Comparison of ENCODE assay signal across 22 cellular contexts in the genomic region with DNA sequence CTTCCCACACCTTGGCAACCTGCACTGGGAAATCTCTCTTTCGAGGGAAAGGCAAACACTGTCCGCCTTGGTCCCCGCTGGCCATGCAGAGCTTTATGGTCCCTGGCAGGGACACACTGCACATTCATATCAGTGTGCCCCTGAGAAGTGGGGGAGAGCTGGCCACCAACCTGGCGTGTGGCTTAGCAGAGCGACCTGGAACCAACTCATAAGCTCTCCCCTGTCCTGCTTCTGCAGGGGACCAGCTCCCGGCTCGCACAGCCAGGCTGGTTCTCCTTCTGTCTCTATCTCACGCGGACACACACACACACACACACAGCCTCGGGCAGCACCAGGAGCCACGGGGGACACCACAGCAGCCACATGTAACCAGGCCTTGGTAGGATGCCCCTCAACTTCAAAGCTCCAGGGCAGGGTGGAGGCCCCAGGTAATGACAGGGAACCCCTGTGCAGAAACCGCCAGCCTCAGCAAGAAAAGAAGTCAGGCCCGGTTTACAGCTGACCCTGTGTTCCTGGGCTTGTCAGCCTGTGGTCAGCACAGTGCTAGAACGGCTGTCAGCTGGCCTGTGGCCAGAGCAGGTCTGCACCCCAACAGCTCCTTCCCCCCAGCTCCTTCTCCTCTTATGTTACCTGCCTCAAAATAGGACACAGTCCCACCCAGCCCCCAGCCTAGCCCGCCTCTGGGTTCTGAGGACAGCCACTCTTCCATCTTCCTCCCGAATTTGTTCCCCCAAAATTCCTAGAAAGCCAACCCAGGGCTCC.
DNase-seq lines count a peak whose midpoint lies in the region; TF ChIP-seq lines count a peak whose summit lies in the region.
"Had no signal": no experiment of that assay in that cellular context is flagged by ENCODE, and none has a peak within 500 bp of the region (broad histone marks: within the 10 kb centered on the region; RNA-seq: fewer than 3 reads in every experiment).

No MANE protein-coding gene starts in this region.

- 86% methylated on average over 16 of the region's 16 CpGs for WGBS in mesenchymal stem cell

- no peak overlapping the region for H2BK5ac ChIP-seq in mesenchymal stem cell (ENCODE audit: low read depth, low read length, poor library complexity, severe bottlenecking)

- H4K8ac ChIP-seq in mesenchymal stem cell (ENCODE audit: low read length) = peak overlapping the region; percentile 61

- intact Hi-C loops in tibial artery (cut with DNase I; ENCODE audit: low total_unique reads) = no loop called here

- H2BK120ac ChIP-seq in mesenchymal stem cell (ENCODE audit: low read depth, low read length) = no peak overlapping the region

- peaks cover 9% of the 10 kb centered on the region for H3K4me1 ChIP-seq in mesenchymal stem cell (ENCODE audit: control insufficient read depth, insufficient read depth, low read depth, low read length)
- peaks cover 0 to 12% (median 6%) of the 10 kb centered on the region in 4 donors for H3K4me1 ChIP-seq in tibial artery
- H3K4me1 ChIP-seq: HAP-1, SJCRH30 had no signal

- in situ Hi-C loops in GM13976 (cut with MboI; ENCODE audit: low sequenced_read_pairs, unreplicated experiment) = no loop called here

- no peak overlapping the region for H3K14ac ChIP-seq in mesenchymal stem cell (ENCODE audit: low read length in 2 of 2)

- H3K23ac ChIP-seq in mesenchymal stem cell (ENCODE audit: low read length in 2 of 2) = no peak overlapping the region

- peak overlapping the region; percentile 75 for H4K91ac ChIP-seq in mesenchymal stem cell (ENCODE audit: low read length)

- peak; percentile 17 for DNase-seq in activated CD4-positive, CD25-positive, alpha-beta regulatory T cell treated with anti-CD3 and anti-CD28 coated beads, Interleukin-2, amount 50 U/mL, for 72 hours
- DNase-seq in activated CD4-positive, CD25-positive, alpha-beta regulatory T cell (lab: John Stamatoyannopoulos, UW) = no peak
- DNase-seq in cerebellum (ENCODE audit: low spot score) = peak; percentile 38
- no peak for DNase-seq in mesenchymal stem cell
- peak; percentile 10 to 62 for DNase-seq in tibial artery
- no peak for DNase-seq in Ammon's horn (ENCODE audit: low spot score)
- no peak for DNase-seq in SHP77 treated with DMSO at 0.1 percent for 48 hours (lab: John Stamatoyannopoulos, UW)
- DNase-seq in GM13976 (ENCODE audit: low spot score) = no peak
- DNase-seq: ACHN; Calu3; CD8-positive, alpha-beta memory T cell; GDM1; MG63; NCI-H1417 treated with DMSO at 0.1 percent for 48 hours; NCI-H187 treated with DMSO at 0.1 percent for 48 hours; NCI-H2107; NCI-H748 treated with DMSO at 0.1 percent for 48 hours; SJCRH30 had no signal

- no peaks in the 10 kb centered on the region for H3K9me3 ChIP-seq in mesenchymal stem cell (ENCODE audit: control insufficient read depth, low read length)
- H3K9me3 ChIP-seq in tibial artery = no peaks in the 10 kb centered on the region
- H3K9me3 ChIP-seq: HAP-1, MG63, SJCRH30 had no signal

- H3K36me3 ChIP-seq in mesenchymal stem cell (ENCODE audit: control insufficient read depth in 1 of 2, insufficient read depth in 2 of 2, low read depth in 1 of 2, low read length in 2 of 2) = no peaks in the 10 kb centered on the region
- no peaks in the 10 kb centered on the region for H3K36me3 ChIP-seq in tibial artery
- H3K36me3 ChIP-seq: HAP-1, MG63, SJCRH30 had no signal

- H2AFZ ChIP-seq in mesenchymal stem cell (ENCODE audit: low read depth, low read length) = no peak overlapping the region

- TF ChIP-seq CTCF in tibial artery (IDR thresholded peaks at IDR 0.05) = no peak
- TF ChIP-seq CTCF in GM13976 (IDR thresholded peaks at IDR 0.05; ENCODE audit: borderline replicate concordance, control extremely low read depth, extremely low read depth, insufficient read depth, missing control alignments) = no peak

- no peak overlapping the region for H2AK5ac ChIP-seq in mesenchymal stem cell (ENCODE audit: low read length, severe bottlenecking)

- H3K27ac ChIP-seq in mesenchymal stem cell (ENCODE audit: low read length, poor library complexity, severe bottlenecking) (no peak overlapping the region), tibial artery (no peak overlapping the region)
- H3K27ac ChIP-seq: 22Rv1, C4-2B, SJCRH30 had no signal

- H3K9ac ChIP-seq in mesenchymal stem cell (ENCODE audit: low read length) = no peak overlapping the region

- no peaks in the 10 kb centered on the region for H3K79me1 ChIP-seq in mesenchymal stem cell (replicated peaks; ENCODE audit: low read length, poor library complexity, severe bottlenecking)

- peaks cover 0 to 5% of the 10 kb centered on the region in 2 experiments for H3K27me3 ChIP-seq in mesenchymal stem cell (ENCODE audit: control insufficient read depth in 1 of 2, insufficient read depth in 1 of 2, low read length in 2 of 2)
- no peaks in the 10 kb centered on the region for H3K27me3 ChIP-seq in tibial artery
- H3K27me3 ChIP-seq: MG63, SJCRH30 had no signal

- H3K4me3 ChIP-seq in mesenchymal stem cell (ENCODE audit: insufficient read depth in 1 of 2, low read depth in 1 of 2, low read length in 2 of 2) = peak overlapping the region in 1 of 2 experiments; percentile 22
- H3K4me3 ChIP-seq in tibial artery = no peak overlapping the region
- H3K4me3 ChIP-seq: HAP-1, K562, MG63, SJCRH30 had no signal

- peak overlapping the region in 1 of 2 experiments; percentile 40 for H3K4ac ChIP-seq in mesenchymal stem cell (ENCODE audit: low read depth in 1 of 2, low read length in 2 of 2)

- H3K4me2 ChIP-seq in mesenchymal stem cell (ENCODE audit: low read length, poor library complexity, severe bottlenecking) = no peak overlapping the region

- H2BK12ac ChIP-seq in mesenchymal stem cell (ENCODE audit: low read length in 2 of 2) = peak overlapping the region in 1 of 2 experiments; percentile 26

- H3K18ac ChIP-seq in mesenchymal stem cell (ENCODE audit: low read depth in 1 of 2, low read length in 2 of 2) = peak overlapping the region; percentile 46 to 68

- peak overlapping the region; percentile 54 for H2BK15ac ChIP-seq in mesenchymal stem cell (ENCODE audit: low read depth, poor library complexity, severe bottlenecking)

Comparison
In these comparisons a context has a peak if more than half of its experiments do, and no peak if none do; other contexts are left out.
1. DNase-seq: peak in activated CD4-positive, CD25-positive, alpha-beta regulatory T cell treated with anti-CD3 and anti-CD28 coated beads, Interleukin-2, amount 50 U/mL, for 72 hours (single experiment), cerebellum (single experiment) and tibial artery (2 of 2); none in activated CD4-positive, CD25-positive, alpha-beta regulatory T cell (0 of 4), mesenchymal stem cell (single experiment), Ammon's horn (single experiment), SHP77 treated with DMSO at 0.1 percent for 48 hours (single experiment) and GM13976 (single experiment).